In the genomic region with DNA sequence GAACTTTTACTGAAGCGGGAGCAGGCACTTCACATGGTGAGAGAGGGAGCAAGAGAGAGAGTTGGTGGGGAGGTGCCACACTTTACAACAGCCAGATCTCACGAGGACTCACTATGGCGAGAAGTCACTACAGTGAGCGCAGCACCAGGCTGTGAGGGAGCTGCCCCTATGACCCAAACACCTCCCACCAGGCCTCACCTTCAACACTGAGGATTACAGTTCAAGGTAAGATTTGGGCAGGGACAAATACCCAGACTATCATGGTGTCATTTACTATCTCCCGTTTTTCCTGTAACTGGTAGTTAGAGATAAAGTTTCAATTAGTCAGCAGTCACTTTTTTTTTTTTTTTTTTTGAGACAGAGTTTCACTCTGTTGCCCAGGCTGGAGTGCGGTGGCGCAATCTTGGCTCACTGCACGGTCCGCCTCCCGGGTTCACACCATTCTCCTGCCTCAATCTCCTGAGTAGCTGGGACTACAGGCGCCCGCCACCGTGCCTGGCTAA, we compare ENCODE assay signal across 1 cellular context.
TF ChIP-seq lines count a peak whose summit lies in the region.

No MANE protein-coding gene starts in this region.

TF ChIP-seq in K562, 482 proteins besides CTCF, POLR2A, EP300 and RAD21 (continued from another document and continues in another):
- TF ChIP-seq, protein P1, sequence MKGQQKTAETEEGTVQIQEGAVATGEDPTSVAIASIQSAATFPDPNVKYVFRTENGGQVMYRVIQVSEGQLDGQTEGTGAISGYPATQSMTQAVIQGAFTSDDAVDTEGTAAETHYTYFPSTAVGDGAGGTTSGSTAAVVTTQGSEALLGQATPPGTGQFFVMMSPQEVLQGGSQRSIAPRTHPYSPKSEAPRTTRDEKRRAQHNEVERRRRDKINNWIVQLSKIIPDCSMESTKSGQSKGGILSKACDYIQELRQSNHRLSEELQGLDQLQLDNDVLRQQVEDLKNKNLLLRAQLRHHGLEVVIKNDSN (CRISPR knock-in tag; IDR thresholded peaks at IDR 0.05), result no peak
- TF ChIP-seq, protein P2, sequence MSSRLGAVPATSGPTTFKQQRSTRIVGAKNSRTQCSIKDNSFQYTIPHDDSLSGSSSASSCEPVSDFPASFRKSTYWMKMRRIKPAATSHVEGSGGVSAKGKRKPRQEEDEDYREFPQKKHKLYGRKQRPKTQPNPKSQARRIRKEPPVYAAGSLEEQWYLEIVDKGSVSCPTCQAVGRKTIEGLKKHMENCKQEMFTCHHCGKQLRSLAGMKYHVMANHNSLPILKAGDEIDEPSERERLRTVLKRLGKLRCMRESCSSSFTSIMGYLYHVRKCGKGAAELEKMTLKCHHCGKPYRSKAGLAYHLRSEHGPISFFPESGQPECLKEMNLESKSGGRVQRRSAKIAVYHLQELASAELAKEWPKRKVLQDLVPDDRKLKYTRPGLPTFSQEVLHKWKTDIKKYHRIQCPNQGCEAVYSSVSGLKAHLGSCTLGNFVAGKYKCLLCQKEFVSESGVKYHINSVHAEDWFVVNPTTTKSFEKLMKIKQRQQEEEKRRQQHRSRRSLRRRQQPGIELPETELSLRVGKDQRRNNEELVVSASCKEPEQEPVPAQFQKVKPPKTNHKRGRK (tag; IDR thresholded peaks at IDR 0.05), result no peak
- TF ChIP-seq ATF7 (IDR thresholded peaks at IDR 0.05) (peak; percentile 64; the same call in 1 of the 2 replicates), ZNF134 (CRISPR knock-in tag; conservative IDR thresholded peaks at IDR 0.05) (no peak), HEY1 (CRISPR knock-in tag; IDR thresholded peaks at IDR 0.05; ENCODE audit: borderline replicate concordance) (no peak), MYNN (IDR thresholded peaks at IDR 0.05) (no peak), MYNN (CRISPR knock-in tag; IDR thresholded peaks at IDR 0.05) (no peak), HNRNPK (IDR thresholded peaks at IDR 0.05; ENCODE audit: low read depth, low read length, poor library complexity, severe bottlenecking) (no peak), POLR2H (tag; IDR thresholded peaks at IDR 0.05; ENCODE audit: low read depth) (peak; percentile 17; the same call in 1 of the 2 replicates), ZNF217 (CRISPR knock-in tag; IDR thresholded peaks at IDR 0.05) (no peak), ZNF347 (CRISPR knock-in tag; IDR thresholded peaks at IDR 0.05; ENCODE audit: low read depth) (no peak), RFX5 (IDR thresholded peaks at IDR 0.05; ENCODE audit: low read depth, low read length) (no peak), SRSF3 (IDR thresholded peaks at IDR 0.05; ENCODE audit: insufficient read depth, low read length) (no peak), CEBPG (CRISPR knock-in tag; IDR thresholded peaks at IDR 0.05) (peak; percentile 95), CEBPG (tag; conservative IDR thresholded peaks at IDR 0.05 in 1 of 2, IDR thresholded peaks at IDR 0.05 in 1 of 2) (peak; percentile 91 to 94), SRF (CRISPR knock-in tag; IDR thresholded peaks at IDR 0.05) (no peak), RCOR1 (IDR thresholded peaks at IDR 0.05; ENCODE audit: borderline replicate concordance in 1 of 2, low read depth in 2 of 2, low read length in 2 of 2) (peak in 1 of 2 experiments; percentile 40; a peak in 1 of 4 replicates), CREB1 (IDR thresholded peaks at IDR 0.05) (no peak), CREB1 (CRISPR knock-in tag; IDR thresholded peaks at IDR 0.05) (no peak), GABPB1 (CRISPR knock-in tag; IDR thresholded peaks at IDR 0.05) (no peak), NR3C1 (CRISPR knock-in tag; IDR thresholded peaks at IDR 0.05) (no peak), ZBTB17 (CRISPR knock-in tag; IDR thresholded peaks at IDR 0.05) (no peak), DNMT1 (IDR thresholded peaks at IDR 0.05) (no peak), TGIF2 (CRISPR knock-in tag; IDR thresholded peaks at IDR 0.05) (no peak), ZNF584 (CRISPR knock-in tag; IDR thresholded peaks at IDR 0.05; ENCODE audit: low read depth) (peak; percentile 67; the same call in 1 of the 2 replicates), RBM34 (IDR thresholded peaks at IDR 0.05; ENCODE audit: borderline replicate concordance, insufficient read depth, low read length) (no peak), CBFA2T3 (IDR thresholded peaks at IDR 0.05) (peak; percentile 92), CCNT2 (IDR thresholded peaks at IDR 0.05; ENCODE audit: borderline replicate concordance, extremely low read depth, insufficient read length, low read depth, low read length) (no peak), RNF2 (IDR thresholded peaks at IDR 0.05) (no peak; the same call in 1 of the 2 replicates), NR4A1 (CRISPR knock-in tag; IDR thresholded peaks at IDR 0.05) (no peak), NR4A1 (tag; IDR thresholded peaks at IDR 0.05) (no peak), CHCHD3 (CRISPR knock-in tag; IDR thresholded peaks at IDR 0.05) (no peak), ESRRB (CRISPR knock-in tag; IDR thresholded peaks at IDR 0.05; ENCODE audit: borderline replicate concordance) (no peak), XRCC4 (IDR thresholded peaks at IDR 0.05; ENCODE audit: extremely low read depth, insufficient read depth, insufficient read length) (no peak), ZNF282 (CRISPR knock-in tag; IDR thresholded peaks at IDR 0.05) (no peak), ZEB2 (IDR thresholded peaks at IDR 0.05) (peak; percentile 91), ZNF24 (IDR thresholded peaks at IDR 0.05) (no peak), CXXC5 (CRISPR knock-in tag; IDR thresholded peaks at IDR 0.05) (peak; percentile 64; the same call in 1 of the 2 replicates), KHSRP (IDR thresholded peaks at IDR 0.05) (no peak), NUFIP1 (IDR thresholded peaks at IDR 0.05; ENCODE audit: partially characterized antibody) (no peak), PHTF2 (CRISPR knock-in tag; IDR thresholded peaks at IDR 0.05) (no peak), ELF1 (tag; IDR thresholded peaks at IDR 0.05) (no peak), PHF20 (IDR thresholded peaks at IDR 0.05; ENCODE audit: partially characterized antibody) (no peak), CEBPB (tag; IDR thresholded peaks at IDR 0.05) (peak; percentile 95), ZNF324 (CRISPR knock-in tag; IDR thresholded peaks at IDR 0.05) (no peak)
- TF ChIP-seq, protein P3, sequence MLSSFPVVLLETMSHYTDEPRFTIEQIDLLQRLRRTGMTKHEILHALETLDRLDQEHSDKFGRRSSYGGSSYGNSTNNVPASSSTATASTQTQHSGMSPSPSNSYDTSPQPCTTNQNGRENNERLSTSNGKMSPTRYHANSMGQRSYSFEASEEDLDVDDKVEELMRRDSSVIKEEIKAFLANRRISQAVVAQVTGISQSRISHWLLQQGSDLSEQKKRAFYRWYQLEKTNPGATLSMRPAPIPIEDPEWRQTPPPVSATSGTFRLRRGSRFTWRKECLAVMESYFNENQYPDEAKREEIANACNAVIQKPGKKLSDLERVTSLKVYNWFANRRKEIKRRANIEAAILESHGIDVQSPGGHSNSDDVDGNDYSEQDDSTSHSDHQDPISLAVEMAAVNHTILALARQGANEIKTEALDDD (IDR thresholded peaks at IDR 0.05), result peak; percentile 85
- TF ChIP-seq, protein P4, sequence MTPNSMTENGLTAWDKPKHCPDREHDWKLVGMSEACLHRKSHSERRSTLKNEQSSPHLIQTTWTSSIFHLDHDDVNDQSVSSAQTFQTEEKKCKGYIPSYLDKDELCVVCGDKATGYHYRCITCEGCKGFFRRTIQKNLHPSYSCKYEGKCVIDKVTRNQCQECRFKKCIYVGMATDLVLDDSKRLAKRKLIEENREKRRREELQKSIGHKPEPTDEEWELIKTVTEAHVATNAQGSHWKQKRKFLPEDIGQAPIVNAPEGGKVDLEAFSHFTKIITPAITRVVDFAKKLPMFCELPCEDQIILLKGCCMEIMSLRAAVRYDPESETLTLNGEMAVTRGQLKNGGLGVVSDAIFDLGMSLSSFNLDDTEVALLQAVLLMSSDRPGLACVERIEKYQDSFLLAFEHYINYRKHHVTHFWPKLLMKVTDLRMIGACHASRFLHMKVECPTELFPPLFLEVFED (CRISPR knock-in tag; conservative IDR thresholded peaks at IDR 0.05), result no peak
- TF ChIP-seq, protein P5, sequence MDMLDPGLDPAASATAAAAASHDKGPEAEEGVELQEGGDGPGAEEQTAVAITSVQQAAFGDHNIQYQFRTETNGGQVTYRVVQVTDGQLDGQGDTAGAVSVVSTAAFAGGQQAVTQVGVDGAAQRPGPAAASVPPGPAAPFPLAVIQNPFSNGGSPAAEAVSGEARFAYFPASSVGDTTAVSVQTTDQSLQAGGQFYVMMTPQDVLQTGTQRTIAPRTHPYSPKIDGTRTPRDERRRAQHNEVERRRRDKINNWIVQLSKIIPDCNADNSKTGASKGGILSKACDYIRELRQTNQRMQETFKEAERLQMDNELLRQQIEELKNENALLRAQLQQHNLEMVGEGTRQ (CRISPR knock-in tag; IDR thresholded peaks at IDR 0.05), result no peak
- TF ChIP-seq, protein P6, sequence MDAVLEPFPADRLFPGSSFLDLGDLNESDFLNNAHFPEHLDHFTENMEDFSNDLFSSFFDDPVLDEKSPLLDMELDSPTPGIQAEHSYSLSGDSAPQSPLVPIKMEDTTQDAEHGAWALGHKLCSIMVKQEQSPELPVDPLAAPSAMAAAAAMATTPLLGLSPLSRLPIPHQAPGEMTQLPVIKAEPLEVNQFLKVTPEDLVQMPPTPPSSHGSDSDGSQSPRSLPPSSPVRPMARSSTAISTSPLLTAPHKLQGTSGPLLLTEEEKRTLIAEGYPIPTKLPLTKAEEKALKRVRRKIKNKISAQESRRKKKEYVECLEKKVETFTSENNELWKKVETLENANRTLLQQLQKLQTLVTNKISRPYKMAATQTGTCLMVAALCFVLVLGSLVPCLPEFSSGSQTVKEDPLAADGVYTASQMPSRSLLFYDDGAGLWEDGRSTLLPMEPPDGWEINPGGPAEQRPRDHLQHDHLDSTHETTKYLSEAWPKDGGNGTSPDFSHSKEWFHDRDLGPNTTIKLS (IDR thresholded peaks at IDR 0.05; ENCODE audit: borderline replicate concordance, low read depth), result peak; percentile 17; the same call in 1 of the 2 replicates
- TF ChIP-seq, protein P7, sequence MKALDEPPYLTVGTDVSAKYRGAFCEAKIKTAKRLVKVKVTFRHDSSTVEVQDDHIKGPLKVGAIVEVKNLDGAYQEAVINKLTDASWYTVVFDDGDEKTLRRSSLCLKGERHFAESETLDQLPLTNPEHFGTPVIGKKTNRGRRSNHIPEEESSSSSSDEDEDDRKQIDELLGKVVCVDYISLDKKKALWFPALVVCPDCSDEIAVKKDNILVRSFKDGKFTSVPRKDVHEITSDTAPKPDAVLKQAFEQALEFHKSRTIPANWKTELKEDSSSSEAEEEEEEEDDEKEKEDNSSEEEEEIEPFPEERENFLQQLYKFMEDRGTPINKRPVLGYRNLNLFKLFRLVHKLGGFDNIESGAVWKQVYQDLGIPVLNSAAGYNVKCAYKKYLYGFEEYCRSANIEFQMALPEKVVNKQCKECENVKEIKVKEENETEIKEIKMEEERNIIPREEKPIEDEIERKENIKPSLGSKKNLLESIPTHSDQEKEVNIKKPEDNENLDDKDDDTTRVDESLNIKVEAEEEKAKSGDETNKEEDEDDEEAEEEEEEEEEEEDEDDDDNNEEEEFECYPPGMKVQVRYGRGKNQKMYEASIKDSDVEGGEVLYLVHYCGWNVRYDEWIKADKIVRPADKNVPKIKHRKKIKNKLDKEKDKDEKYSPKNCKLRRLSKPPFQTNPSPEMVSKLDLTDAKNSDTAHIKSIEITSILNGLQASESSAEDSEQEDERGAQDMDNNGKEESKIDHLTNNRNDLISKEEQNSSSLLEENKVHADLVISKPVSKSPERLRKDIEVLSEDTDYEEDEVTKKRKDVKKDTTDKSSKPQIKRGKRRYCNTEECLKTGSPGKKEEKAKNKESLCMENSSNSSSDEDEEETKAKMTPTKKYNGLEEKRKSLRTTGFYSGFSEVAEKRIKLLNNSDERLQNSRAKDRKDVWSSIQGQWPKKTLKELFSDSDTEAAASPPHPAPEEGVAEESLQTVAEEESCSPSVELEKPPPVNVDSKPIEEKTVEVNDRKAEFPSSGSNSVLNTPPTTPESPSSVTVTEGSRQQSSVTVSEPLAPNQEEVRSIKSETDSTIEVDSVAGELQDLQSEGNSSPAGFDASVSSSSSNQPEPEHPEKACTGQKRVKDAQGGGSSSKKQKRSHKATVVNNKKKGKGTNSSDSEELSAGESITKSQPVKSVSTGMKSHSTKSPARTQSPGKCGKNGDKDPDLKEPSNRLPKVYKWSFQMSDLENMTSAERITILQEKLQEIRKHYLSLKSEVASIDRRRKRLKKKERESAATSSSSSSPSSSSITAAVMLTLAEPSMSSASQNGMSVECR (CRISPR knock-in tag; IDR thresholded peaks at IDR 0.05), result no peak
- TF ChIP-seq, protein P8, sequence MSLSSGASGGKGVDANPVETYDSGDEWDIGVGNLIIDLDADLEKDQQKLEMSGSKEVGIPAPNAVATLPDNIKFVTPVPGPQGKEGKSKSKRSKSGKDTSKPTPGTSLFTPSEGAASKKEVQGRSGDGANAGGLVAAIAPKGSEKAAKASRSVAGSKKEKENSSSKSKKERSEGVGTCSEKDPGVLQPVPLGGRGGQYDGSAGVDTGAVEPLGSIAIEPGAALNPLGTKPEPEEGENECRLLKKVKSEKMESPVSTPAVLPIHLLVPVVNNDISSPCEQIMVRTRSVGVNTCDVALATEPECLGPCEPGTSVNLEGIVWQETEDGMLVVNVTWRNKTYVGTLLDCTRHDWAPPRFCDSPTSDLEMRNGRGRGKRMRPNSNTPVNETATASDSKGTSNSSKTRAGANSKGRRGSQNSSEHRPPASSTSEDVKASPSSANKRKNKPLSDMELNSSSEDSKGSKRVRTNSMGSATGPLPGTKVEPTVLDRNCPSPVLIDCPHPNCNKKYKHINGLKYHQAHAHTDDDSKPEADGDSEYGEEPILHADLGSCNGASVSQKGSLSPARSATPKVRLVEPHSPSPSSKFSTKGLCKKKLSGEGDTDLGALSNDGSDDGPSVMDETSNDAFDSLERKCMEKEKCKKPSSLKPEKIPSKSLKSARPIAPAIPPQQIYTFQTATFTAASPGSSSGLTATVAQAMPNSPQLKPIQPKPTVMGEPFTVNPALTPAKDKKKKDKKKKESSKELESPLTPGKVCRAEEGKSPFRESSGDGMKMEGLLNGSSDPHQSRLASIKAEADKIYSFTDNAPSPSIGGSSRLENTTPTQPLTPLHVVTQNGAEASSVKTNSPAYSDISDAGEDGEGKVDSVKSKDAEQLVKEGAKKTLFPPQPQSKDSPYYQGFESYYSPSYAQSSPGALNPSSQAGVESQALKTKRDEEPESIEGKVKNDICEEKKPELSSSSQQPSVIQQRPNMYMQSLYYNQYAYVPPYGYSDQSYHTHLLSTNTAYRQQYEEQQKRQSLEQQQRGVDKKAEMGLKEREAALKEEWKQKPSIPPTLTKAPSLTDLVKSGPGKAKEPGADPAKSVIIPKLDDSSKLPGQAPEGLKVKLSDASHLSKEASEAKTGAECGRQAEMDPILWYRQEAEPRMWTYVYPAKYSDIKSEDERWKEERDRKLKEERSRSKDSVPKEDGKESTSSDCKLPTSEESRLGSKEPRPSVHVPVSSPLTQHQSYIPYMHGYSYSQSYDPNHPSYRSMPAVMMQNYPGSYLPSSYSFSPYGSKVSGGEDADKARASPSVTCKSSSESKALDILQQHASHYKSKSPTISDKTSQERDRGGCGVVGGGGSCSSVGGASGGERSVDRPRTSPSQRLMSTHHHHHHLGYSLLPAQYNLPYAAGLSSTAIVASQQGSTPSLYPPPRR (CRISPR knock-in tag; IDR thresholded peaks at IDR 0.05; ENCODE audit: borderline replicate concordance), result no peak
